Comparison of ENCODE assay signal across 29 cellular contexts in the genomic region with DNA sequence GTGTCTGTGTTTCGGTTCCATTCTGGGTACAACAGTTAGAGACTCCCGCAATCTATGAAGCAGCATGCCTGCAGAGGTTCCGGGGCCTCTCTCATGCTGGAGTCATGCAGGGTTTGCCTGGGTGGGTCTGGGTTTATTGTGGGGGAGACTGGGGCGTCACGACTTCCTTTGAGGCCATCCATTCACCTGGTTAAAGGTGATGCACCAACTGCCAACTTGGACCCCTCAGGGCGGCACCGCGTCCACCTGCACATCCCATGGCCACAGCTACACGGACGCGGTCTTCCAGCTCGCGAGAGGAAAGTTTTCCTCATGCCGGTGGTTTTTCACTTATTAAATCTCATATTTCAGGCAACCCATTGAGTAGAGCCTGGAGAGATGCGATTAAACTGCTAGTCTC. TPM values are rescaled to one million over a fixed set of nuclear protein-coding genes. Genes with fewer than 3 reads are reported as not detected.
"Had no signal": no experiment of that assay in that cellular context is flagged by ENCODE, and none has a peak within 500 bp of the region (broad histone marks: within the 10 kb centered on the region; RNA-seq: fewer than 3 reads in every experiment).

No MANE protein-coding gene starts in this region.

- H3K27ac ChIP-seq: ascending aorta, breast epithelium, cardiac muscle cell, esophagus muscularis mucosa, foreskin keratinocyte, gastrocnemius medialis, heart left ventricle had no signal

- H3K36me3 Mint-ChIP-seq: activated naive CD4-positive, alpha-beta T cell treated with anti-CD3 and anti-CD28 coated beads, Interleukin-2, amount 10 ng/mL, durations not matched to agents 7 days and 5 days; activated naive CD4-positive, alpha-beta T cell treated with anti-CD3 and anti-CD28 coated beads, Interleukin-2, amount 50 U/mL, for 72 hours; activated naive CD8-positive, alpha-beta T cell treated with anti-CD3 and anti-CD28 coated beads, Interleukin-2, amount 10 ng/mL, durations not matched to agents 7 days and 5 days; brain had no signal

- H3K27me3 Mint-ChIP-seq: activated CD4-positive, alpha-beta memory T cell treated with anti-CD3 and anti-CD28 coated beads, Interleukin-2, amount 10 ng/mL, durations not matched to agents 7 days and 5 days; activated CD4-positive, alpha-beta T cell treated with anti-CD3 and anti-CD28 coated beads, Interleukin-2, amount 10 ng/mL, durations not matched to agents 7 days and 5 days; activated naive CD8-positive, alpha-beta T cell treated with anti-CD3 and anti-CD28 coated beads, Interleukin-2, amount 10 ng/mL, durations not matched to agents 7 days and 5 days had no signal

- H3K9me3 Mint-ChIP-seq: activated CD4-positive, alpha-beta memory T cell treated with anti-CD3 and anti-CD28 coated beads, Interleukin-2, amount 10 ng/mL, durations not matched to agents 7 days and 5 days; activated CD4-positive, alpha-beta T cell treated with anti-CD3 and anti-CD28 coated beads, Interleukin-2, amount 10 ng/mL, durations not matched to agents 7 days and 5 days; activated naive CD4-positive, alpha-beta T cell treated with anti-CD3 and anti-CD28 coated beads, Interleukin-2, amount 10 ng/mL, durations not matched to agents 7 days and 5 days; activated naive CD4-positive, alpha-beta T cell treated with anti-CD3 and anti-CD28 coated beads, Interleukin-2, amount 50 U/mL, for 72 hours; activated naive CD8-positive, alpha-beta T cell treated with anti-CD3 and anti-CD28 coated beads, Interleukin-2, amount 10 ng/mL, durations not matched to agents 7 days and 5 days; central memory CD8-positive, alpha-beta T cell had no signal

- DNase-seq: activated CD4-positive, alpha-beta memory T cell treated with anti-CD3 and anti-CD28 coated beads, Interleukin-2, amount 10 ng/mL, durations not matched to agents 7 days and 5 days; activated CD4-positive, alpha-beta T cell treated with anti-CD3 and anti-CD28 coated beads for 4 hours; activated CD4-positive, alpha-beta T cell treated with anti-CD3 and anti-CD28 coated beads, Interleukin-2, amount 10 ng/mL, durations not matched to agents 7 days and 5 days; activated CD4-positive, alpha-beta T cell treated with anti-CD3 and anti-CD28 coated beads, Interleukin-2, amount 50 U/mL, for 4 hours; activated CD4-positive, CD25-positive, alpha-beta regulatory T cell; activated CD4-positive, CD25-positive, alpha-beta regulatory T cell treated with anti-CD3 and anti-CD28 coated beads, Interleukin-2, amount 50 U/mL, for 72 hours; activated gamma-delta T cell; activated naive CD4-positive, alpha-beta T cell; activated naive CD4-positive, alpha-beta T cell treated with anti-CD3 and anti-CD28 coated beads, Interleukin-2, amount 10 ng/mL, durations not matched to agents 7 days and 5 days; activated naive CD8-positive, alpha-beta T cell treated with anti-CD3 and anti-CD28 coated beads, Interleukin-2, amount 10 ng/mL, durations not matched to agents 7 days and 5 days; activated T-cell treated with anti-CD3 and anti-CD28 coated beads, Interleukin-2, amount 50 U/mL, for 1 hour; activated T-cell treated with anti-CD3 and anti-CD28 coated beads, Interleukin-2, amount 50 U/mL, for 72 hours; cortex of kidney; dermis blood vessel endothelial cell; effector CD8-positive, alpha-beta T cell; foreskin keratinocyte; gastrocnemius medialis; glutamatergic neuron; heart left ventricle; T-helper 2 cell had no signal

- H3K4me3 Mint-ChIP-seq: activated CD4-positive, alpha-beta memory T cell treated with anti-CD3 and anti-CD28 coated beads, Interleukin-2, amount 10 ng/mL, durations not matched to agents 7 days and 5 days; activated CD4-positive, alpha-beta T cell treated with anti-CD3 and anti-CD28 coated beads, Interleukin-2, amount 10 ng/mL, durations not matched to agents 7 days and 5 days; activated naive CD4-positive, alpha-beta T cell treated with anti-CD3 and anti-CD28 coated beads, Interleukin-2, amount 10 ng/mL, durations not matched to agents 7 days and 5 days; activated naive CD8-positive, alpha-beta T cell treated with anti-CD3 and anti-CD28 coated beads, Interleukin-2, amount 10 ng/mL, durations not matched to agents 7 days and 5 days; activated T-cell treated with anti-CD3 and anti-CD28 coated beads, Interleukin-2, amount 50 U/mL, for 72 hours; brain; central memory CD8-positive, alpha-beta T cell had no signal

- H3K27me3 ChIP-seq: ascending aorta, breast epithelium, cardiac muscle cell, foreskin keratinocyte, gastrocnemius medialis had no signal

- H3K36me3 ChIP-seq: ascending aorta, breast epithelium, cardiac muscle cell, esophagus muscularis mucosa, gastrocnemius medialis, heart left ventricle had no signal

- H3K4me3 ChIP-seq: ascending aorta, breast epithelium, cardiac muscle cell, esophagus muscularis mucosa, gastrocnemius medialis, heart left ventricle had no signal

- H3K4me1 Mint-ChIP-seq: activated CD4-positive, alpha-beta memory T cell treated with anti-CD3 and anti-CD28 coated beads, Interleukin-2, amount 10 ng/mL, durations not matched to agents 7 days and 5 days; activated CD4-positive, alpha-beta T cell treated with anti-CD3 and anti-CD28 coated beads, Interleukin-2, amount 10 ng/mL, durations not matched to agents 7 days and 5 days; activated naive CD4-positive, alpha-beta T cell treated with anti-CD3 and anti-CD28 coated beads, Interleukin-2, amount 10 ng/mL, durations not matched to agents 7 days and 5 days; activated naive CD8-positive, alpha-beta T cell treated with anti-CD3 and anti-CD28 coated beads, Interleukin-2, amount 10 ng/mL, durations not matched to agents 7 days and 5 days; brain; central memory CD8-positive, alpha-beta T cell had no signal

- H3K9me3 ChIP-seq: ascending aorta, gastrocnemius medialis had no signal

- ATAC-seq: activated naive CD4-positive, alpha-beta T cell treated with anti-CD3 and anti-CD28 coated beads, Interleukin-2, amount 50 U/mL, for 72 hours; activated T-cell treated with anti-CD3 and anti-CD28 coated beads, Interleukin-2, amount 50 U/mL, for 72 hours; foreskin keratinocyte; gastrocnemius medialis; heart left ventricle had no signal

- H3K4me1 ChIP-seq: ascending aorta, breast epithelium, esophagus muscularis mucosa, foreskin keratinocyte, gastrocnemius medialis, heart left ventricle had no signal

RNA-seq across cellular contexts. Expression of gene IRX4, which starts 30.9 kb away (rescaled TPM):
- total RNA-seq: activated CD4-positive, alpha-beta memory T cell treated with anti-CD3 and anti-CD28 coated beads, Interleukin-2, amount 10 ng/mL, durations not matched to agents 7 days and 5 days; activated CD4-positive, alpha-beta T cell treated with anti-CD3 and anti-CD28 coated beads, Interleukin-2, amount 10 ng/mL, durations not matched to agents 7 days and 5 days; activated naive CD4-positive, alpha-beta T cell treated with anti-CD3 and anti-CD28 coated beads, Interleukin-2, amount 50 U/mL, for 72 hours; activated naive CD8-positive, alpha-beta T cell treated with anti-CD3 and anti-CD28 coated beads, Interleukin-2, amount 10 ng/mL, durations not matched to agents 7 days and 5 days; activated T-cell treated with anti-CD3 and anti-CD28 coated beads, Interleukin-2, amount 50 U/mL, for 72 hours; ascending aorta; dermis blood vessel endothelial cell; epithelial cell of proximal tubule; esophagus muscularis mucosa; T-helper 1 cell treated with Interleukin-12 subunit alpha and Interleukin-12 subunit beta and Interleukin-4 antibody, amounts not matched to agents 30 ng/mL and 1 ng/mL, for 36 hours had no signal
